In the genomic region with DNA sequence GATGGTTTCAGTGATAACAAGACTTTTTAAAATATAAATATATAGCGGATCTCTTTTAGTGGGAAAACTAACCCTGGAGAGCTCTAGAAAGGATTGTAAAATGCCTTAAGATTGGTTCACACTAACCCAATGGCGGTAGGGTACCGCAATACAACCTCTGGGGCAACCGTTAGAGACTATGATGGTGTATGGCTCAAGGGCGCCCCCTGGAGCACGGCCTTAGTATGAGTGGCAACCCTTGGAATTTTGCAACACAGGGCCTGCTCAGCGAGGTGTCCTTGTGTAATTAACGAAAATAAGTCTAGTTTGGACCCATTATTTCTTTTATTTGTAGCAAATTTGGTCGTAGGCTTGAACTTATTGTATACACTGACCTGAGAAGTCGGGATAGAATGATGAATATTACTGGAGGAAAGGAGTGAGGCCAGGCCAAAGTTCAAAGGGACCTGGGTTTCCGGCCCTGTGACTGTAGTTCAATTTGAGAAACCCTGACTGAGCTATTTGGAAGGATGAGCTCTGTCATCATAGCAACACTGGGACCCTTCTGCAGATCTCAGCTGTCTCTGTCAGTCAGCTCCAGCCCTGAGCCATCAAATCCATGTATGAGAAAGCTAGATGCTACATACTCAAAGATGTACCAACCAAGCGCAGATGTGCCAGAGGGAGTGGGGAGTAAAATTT, we compare ENCODE assay signal across 8 cellular contexts. TPM values are rescaled to one million over a fixed set of nuclear protein-coding genes. Genes with fewer than 3 reads are reported as not detected.
DNase-seq lines count a peak whose midpoint lies in the region; ATAC-seq, FAIRE-seq and TF ChIP-seq lines count a peak whose summit lies in the region.

No MANE protein-coding gene starts in this region.

- H3K4me2 ChIP-seq in A549 = no peak overlapping the region

- no peak overlapping the region for H3K4me3 Mint-ChIP-seq in activated T-cell treated with anti-CD3 and anti-CD28 coated beads, Interleukin-2, amount 50 U/mL, for 24 hours

- CTCF ChIA-PET in A549 (lab: Yijun Ruan, JAX) = interaction anchor here (0.6 to 2.9 kb wide), 11 partner anchors 10 to 526 kb away, joined by 3 to 16 read pairs (median 4); no protein-coding TSS in a partner anchor

- H3K27ac ChIP-seq in A549 (no peak overlapping the region), aorta (ENCODE audit: low read depth in 1 of 2, low read length in 2 of 2) (no peak overlapping the region)

- POLR2A ChIA-PET in A549 (lab: Yijun Ruan, JAX) = no interaction called here

- ATAC-seq in A549 (peak; percentile 81 to 98), HG02943 (IDR thresholded peaks at IDR 0.05; ENCODE audit: low read depth, unreplicated experiment) (peak; percentile 93), aorta (ENCODE audit: low FRiP score) (no peak)

- no peaks in the 10 kb centered on the region for H3K36me3 ChIP-seq in aorta (ENCODE audit: control insufficient read depth in 1 of 2, insufficient read depth in 2 of 2, low read length in 1 of 2)

- intact Hi-C loops in posterior cingulate gyrus (cut with DNase I) (loop anchor here (5.0 kb wide), 1 partner anchor 122 kb away; no protein-coding TSS in a partner anchor), aorta (cut with DNase I) (loop anchor here (5.0 to 10.0 kb wide), 2 partner anchors 114 to 122 kb away; no protein-coding TSS in a partner anchor)

- no peak for TF ChIP-seq POLR2A in A549 (IDR thresholded peaks at IDR 0.05; ENCODE audit: low read length)

- no peaks in the 10 kb centered on the region for H3K27me3 Mint-ChIP-seq in activated T-cell treated with anti-CD3 and anti-CD28 coated beads, Interleukin-2, amount 50 U/mL, for 24 hours

- H3K27ac Mint-ChIP-seq in activated T-cell treated with anti-CD3 and anti-CD28 coated beads, Interleukin-2, amount 50 U/mL, for 24 hours = peak overlapping the region; percentile 84

- no peaks in the 10 kb centered on the region for H3K4me1 ChIP-seq in A549
- H3K4me1 ChIP-seq in aorta (ENCODE audit: control insufficient read depth in 1 of 2, insufficient read depth in 2 of 2, low read length in 2 of 2) = no peaks in the 10 kb centered on the region

- DNase-seq in A549 (ENCODE audit: low read depth in 1 of 2, low spot score in 1 of 2) = peak; percentile 35 to 58
- DNase-seq in GM18507 (ENCODE audit: extremely low spot score, insufficient read length, low read depth) = peak; percentile 29
- peak; percentile 12 for DNase-seq in NK-92 treated with Interleukin-12 subunit alpha and Interleukin-12 subunit beta, amount 100 ng/mL, for 24 hours (lab: John Stamatoyannopoulos, UW)
- peak; percentile 94 for DNase-seq in activated T-cell treated with anti-CD3 and anti-CD28 coated beads, Interleukin-2, amount 50 U/mL, for 24 hours
- DNase-seq in fibroblast of the conjunctiva (ENCODE audit: low read depth) = peak; percentile 8
- DNase-seq in posterior cingulate gyrus = peak in 7 of 10 donors; percentile 10 to 86 (median 58)
- DNase-seq in aorta = peak; percentile 48 to 77

- H3K9me3 ChIP-seq in A549 = no peaks in the 10 kb centered on the region
- H3K9me3 ChIP-seq in aorta (ENCODE audit: control insufficient read depth, low read length) = no peaks in the 10 kb centered on the region

- peak; percentile 61 for TF ChIP-seq CTCF in A549 (IDR thresholded peaks at IDR 0.05)

- no peak for TF ChIP-seq EP300 in A549 (IDR thresholded peaks at IDR 0.05)

- WGBS in A549 (ENCODE audit: missing lambda C conversion rate) = 25% methylated on average over 12 of the region's 12 CpGs
- 47 to 50% methylated on average over 12 of the region's 12 CpGs for WGBS in aorta, 2 donors

- H3K27me3 ChIP-seq in aorta (ENCODE audit: control insufficient read depth in 1 of 2, insufficient read depth in 2 of 2, low read length in 1 of 2) = no peaks in the 10 kb centered on the region

- FAIRE-seq in A549 (lab: Jason Lieb, UNC) (no peak), GM18507 (lab: Jason Lieb, UNC) (peak; percentile 81)

- H3K4me3 ChIP-seq in A549 (no peak overlapping the region), aorta (ENCODE audit: low read length in 2 of 2) (no peak overlapping the region)

- TF ChIP-seq RAD21 in A549 (conservative IDR thresholded peaks at IDR 0.05 in 1 of 2, IDR thresholded peaks at IDR 0.05 in 1 of 2) = peak; percentile 60 to 81; a peak in 4 of 5 replicates

- H3K4me1 Mint-ChIP-seq in activated T-cell treated with anti-CD3 and anti-CD28 coated beads, Interleukin-2, amount 50 U/mL, for 24 hours (ENCODE audit: low read depth) = peaks cover 75% of the 10 kb centered on the region

- peaks cover 3% of the 10 kb centered on the region for H3K36me3 Mint-ChIP-seq in activated T-cell treated with anti-CD3 and anti-CD28 coated beads, Interleukin-2, amount 50 U/mL, for 24 hours (ENCODE audit: low read depth)

- H3K9me3 Mint-ChIP-seq in activated T-cell treated with anti-CD3 and anti-CD28 coated beads, Interleukin-2, amount 50 U/mL, for 24 hours = no peaks in the 10 kb centered on the region

TF ChIP-seq in A549, 52 proteins besides CTCF, POLR2A, EP300 and RAD21:
- TF ChIP-seq CEBPB (IDR thresholded peaks at IDR 0.05) (peak in 1 of 2 experiments; percentile 65; a peak in 2 of 4 replicates), SMC3 (IDR thresholded peaks at IDR 0.05) (peak; percentile 60), KDM1A (IDR thresholded peaks at IDR 0.05; ENCODE audit: low read depth) (no peak), RNF2 (IDR thresholded peaks at IDR 0.05; ENCODE audit: borderline replicate concordance, low read depth) (no peak), RFX5 (IDR thresholded peaks at IDR 0.05) (no peak), POLR2AphosphoS2 (conservative IDR thresholded peaks at IDR 0.05; ENCODE audit: low read length) (no peak), KDM5A (IDR thresholded peaks at IDR 0.05) (no peak), MAFK (IDR thresholded peaks at IDR 0.05; ENCODE audit: partially characterized antibody) (no peak)
- TF ChIP-seq, protein P1, sequence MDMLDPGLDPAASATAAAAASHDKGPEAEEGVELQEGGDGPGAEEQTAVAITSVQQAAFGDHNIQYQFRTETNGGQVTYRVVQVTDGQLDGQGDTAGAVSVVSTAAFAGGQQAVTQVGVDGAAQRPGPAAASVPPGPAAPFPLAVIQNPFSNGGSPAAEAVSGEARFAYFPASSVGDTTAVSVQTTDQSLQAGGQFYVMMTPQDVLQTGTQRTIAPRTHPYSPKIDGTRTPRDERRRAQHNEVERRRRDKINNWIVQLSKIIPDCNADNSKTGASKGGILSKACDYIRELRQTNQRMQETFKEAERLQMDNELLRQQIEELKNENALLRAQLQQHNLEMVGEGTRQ (IDR thresholded peaks at IDR 0.05) = no peak

RNA-seq across cellular contexts. Expression of a gene that starts 54.8 kb away (rescaled TPM):
- 0.01 TPM in 1 of 2 replicates, not detected in the other for polyA plus RNA-seq in A549 (2011; rRNA removed)
- not detected in 2 replicates for polyA plus RNA-seq in A549 (2012; cell fraction: cytosol; rRNA removed)
- under 0.01 TPM in 1 of 2 replicates, not detected in the other for polyA plus RNA-seq in A549 (2012; cell fraction: nucleus; rRNA removed)
- 0.18 TPM in 1 of 3 replicates, not detected in the others for polyA plus RNA-seq in A549 (2017; fragmentation: RNase III; extraction: RNeasy Plus Mini Kit Qiagen cat#74134 plus additional on column Dnase treatment)
- 0.34 TPM in 1 of 2 replicates, not detected in the other for polyA minus RNA-seq in A549 (2011; rRNA and poly(A)+ RNA removed)
- total RNA-seq in aorta = under 1 TPM; 0.62 to 0.90 TPM
- under 1 TPM in 1 of 2 donors, not detected in 1; 0.08 TPM for polyA plus RNA-seq in aorta

Comparison
In these comparisons a context has a peak if more than half of its experiments do, and no peak if none do; other contexts are left out.
1. DNase-seq: peak in every context shown above with its lines; median percentile 94 in activated T-cell treated with anti-CD3 and anti-CD28 coated beads, Interleukin-2, amount 50 U/mL, for 24 hours; 62 in aorta; 58 in posterior cingulate gyrus; 46 in A549; 29 in GM18507; 12 in NK-92 treated with Interleukin-12 subunit alpha and Interleukin-12 subunit beta, amount 100 ng/mL, for 24 hours; 8 in fibroblast of the conjunctiva.